ENCODE assay signal across 24 cellular contexts in genomic region chr9:88663766-88664419, GRCh38.
A peak's percentile ranks its signal among the peaks of the same experiment; 100 is the strongest.
DNase-seq lines count a peak whose midpoint lies in the region; ATAC-seq and TF ChIP-seq lines count a peak whose summit lies in the region.
"Had no signal": no experiment of that assay in that cellular context is flagged by ENCODE, and none has a peak within 500 bp of the region (broad histone marks: within the 10 kb centered on the region; RNA-seq: fewer than 3 reads in every experiment).

No MANE protein-coding gene starts in this region.

- no peaks in the 10 kb centered on the region for H3K9me1 ChIP-seq in IMR-90 (ENCODE audit: insufficient read depth, low read length)

- H2BK120ac ChIP-seq in IMR-90 (ENCODE audit: low read depth, low read length), result no peak overlapping the region

- POLR2A ChIA-PET in IMR-90 (lab: Charles Lee; ENCODE audit: unreplicated experiment), result no interaction called here

- TF ChIP-seq CTCF in IMR-90 (conservative IDR thresholded peaks at IDR 0.05; ENCODE audit: low read depth, low read length), result no peak
- TF ChIP-seq CTCF in brain microvascular endothelial cell (IDR thresholded peaks at IDR 0.05; ENCODE audit: low read depth, low read length, missing control alignments), result peak; percentile 12
- no peak for TF ChIP-seq CTCF in fibroblast of the aortic adventitia (IDR thresholded peaks at IDR 0.05; ENCODE audit: insufficient read depth, low read length)

- no peak overlapping the region for H3K23ac ChIP-seq in IMR-90 (ENCODE audit: low read depth, low read length)

- no TSS peak for BruUV-seq in IMR-90 (replicated peaks; lab: Mats Ljungman, UMichigan)

- H3K56ac ChIP-seq in IMR-90 (ENCODE audit: extremely low read depth, insufficient read depth, low read length), result no peak overlapping the region

- no peaks in the 10 kb centered on the region for H4K20me1 ChIP-seq in IMR-90 (ENCODE audit: insufficient read depth, low read length)

- H2AK5ac ChIP-seq in IMR-90 (ENCODE audit: low read depth, low read length), result no peak overlapping the region

- H3K27me3 ChIP-seq in IMR-90 (ENCODE audit: control insufficient read depth, insufficient read depth, low read length) (no peaks in the 10 kb centered on the region; the same call in 1 of the 2 replicates), brain microvascular endothelial cell (replicated peaks) (no peaks in the 10 kb centered on the region), aorta (ENCODE audit: control insufficient read depth in 1 of 2, insufficient read depth in 2 of 2, low read length in 1 of 2) (no peaks in the 10 kb centered on the region)

- H2BK15ac ChIP-seq in IMR-90 (ENCODE audit: low read depth, low read length), result no peak overlapping the region

- H3K4me1 ChIP-seq in IMR-90 (ENCODE audit: control insufficient read depth, insufficient read depth, low read length) (no peaks in the 10 kb centered on the region), aorta (ENCODE audit: control insufficient read depth in 1 of 2, insufficient read depth in 2 of 2, low read length in 2 of 2) (no peaks in the 10 kb centered on the region)

- CTCF ChIA-PET in IMR-90 (lab: Yijun Ruan, JAX), result no interaction called here

- DNase-seq in IMR-90 (peak; percentile 75), brain microvascular endothelial cell (peak; percentile 73), fibroblast of the aortic adventitia (ENCODE audit: low read depth) (peak; percentile 87), aorta (no peak), HK-2 (ENCODE audit: unreplicated experiment) (no peak)
- DNase-seq in activated CD8-positive, alpha-beta memory T cell treated with anti-CD3 and anti-CD28 coated beads, Interleukin-2, amount 50 U/mL, for 48 hours, result no peak
- DNase-seq: ACHN, Calu3, DMS153, DND-41, Karpas-422, MV-4-11, NCI-H1105, NCI-H1436 treated with DMSO at 0.1 percent for 48 hours, NCI-H1930, NCI-H2227 treated with DMSO at 0.1 percent for 48 hours, NCI-H510A, NCI-H69, SHP77 had no signal

- no peak overlapping the region for H4K91ac ChIP-seq in IMR-90 (ENCODE audit: insufficient read depth, low read depth, low read length)

- dilution Hi-C loops in IMR-90 (cut with HindIII; ENCODE audit: low sequenced_read_pairs, unreplicated experiment), result no loop called here

- H2AK9ac ChIP-seq in IMR-90 (replicated peaks; ENCODE audit: low read depth, low read length, poor library complexity), result no peak overlapping the region

- peak overlapping the region; percentile 20; the same call in 1 of the 2 replicates for H3K18ac ChIP-seq in IMR-90 (ENCODE audit: low read depth, low read length)

- in situ Hi-C loops in IMR-90 (cut with MboI; ENCODE audit: low sequenced_read_pairs), result no loop called here
- in situ Hi-C loops in brain microvascular endothelial cell (cut with HindIII; ENCODE audit: low pct_ligation_motif_present, low sequenced_read_pairs), result no loop called here

- no peak overlapping the region for H2AFZ ChIP-seq in IMR-90 (replicated peaks; ENCODE audit: low read length, poor library complexity)

- no peak overlapping the region for H2BK20ac ChIP-seq in IMR-90 (ENCODE audit: low read depth, low read length)

- TF ChIP-seq RAD21 in IMR-90 (IDR thresholded peaks at IDR 0.05; ENCODE audit: low read length), result no peak

- H3K27ac ChIP-seq in IMR-90 (ENCODE audit: insufficient read depth, low read length) (no peak overlapping the region), brain microvascular endothelial cell (peak overlapping the region; percentile 65), aorta (ENCODE audit: low read depth in 1 of 2, low read length in 2 of 2) (no peak overlapping the region)
- H3K27ac ChIP-seq: RWPE1, SK-N-MC had no signal

- peaks cover 3% of the 10 kb centered on the region; the same call in 1 of the 2 replicates for H3K9me3 ChIP-seq in IMR-90 (ENCODE audit: control insufficient read depth, insufficient read depth, low read length)
- H3K9me3 ChIP-seq in aorta (ENCODE audit: control insufficient read depth, low read length), result peaks cover 1% of the 10 kb centered on the region

- no peak overlapping the region for H3K14ac ChIP-seq in IMR-90 (replicated peaks; ENCODE audit: low read depth, low read length)

- ATAC-seq in IMR-90 (ENCODE audit: low read depth), result peak; percentile 27
- ATAC-seq in aorta (ENCODE audit: low FRiP score), result peak; percentile 62
- ATAC-seq in GM18868 (IDR thresholded peaks at IDR 0.05; ENCODE audit: unreplicated experiment), result no peak
- ATAC-seq: HCT116, Panc1 had no signal

- intact Hi-C loops in IMR-90 (cut with micrococcal nuclease) (no loop called here), aorta (cut with DNase I) (no loop called here)

- H3K4me2 ChIP-seq in IMR-90 (ENCODE audit: low read depth, low read length), result no peak overlapping the region

- H3K36me3 ChIP-seq in IMR-90 (ENCODE audit: control insufficient read depth, insufficient read depth, low read length) (no peaks in the 10 kb centered on the region), brain microvascular endothelial cell (replicated peaks) (no peaks in the 10 kb centered on the region), aorta (ENCODE audit: control insufficient read depth in 1 of 2, insufficient read depth in 2 of 2, low read length in 1 of 2) (no peaks in the 10 kb centered on the region)

- no peak overlapping the region for H3K4ac ChIP-seq in IMR-90 (ENCODE audit: low read depth, low read length)

- TF ChIP-seq POLR2A in IMR-90 (IDR thresholded peaks at IDR 0.05; ENCODE audit: low read depth, low read length), result no peak

- no peak overlapping the region for H4K5ac ChIP-seq in IMR-90 (ENCODE audit: low read depth, low read length)

- WGBS in IMR-90 (ENCODE audit: extremely low coverage in 2 of 2, insufficient read length in 1 of 2), 2 experiments, result no CpG with 5 or more reads among the region's 4 CpGs
- 60 to 65% methylated on average over 4 of the region's 4 CpGs for WGBS in aorta, 2 donors

- H3K9ac ChIP-seq in IMR-90 (ENCODE audit: low read depth, low read length), result no peak overlapping the region

- H3K79me1 ChIP-seq in IMR-90 (ENCODE audit: low read depth in 1 of 2, low read length in 2 of 2), result no peaks in the 10 kb centered on the region

- no peak overlapping the region for H2BK5ac ChIP-seq in IMR-90 (ENCODE audit: low read depth, low read length, poor library complexity, severe bottlenecking)

- no peak overlapping the region for H4K8ac ChIP-seq in IMR-90 (ENCODE audit: low read depth in 2 of 2, low read length in 2 of 2)

- H3K4me3 ChIP-seq in IMR-90 (ENCODE audit: insufficient read depth, low read depth, low read length) (no peak overlapping the region), brain microvascular endothelial cell (ENCODE audit: low read depth, low read length) (no peak overlapping the region), fibroblast of the aortic adventitia (ENCODE audit: low read depth, low read length) (no peak overlapping the region), aorta (ENCODE audit: low read length in 2 of 2) (no peak overlapping the region)
- H3K4me3 ChIP-seq: SK-N-MC had no signal

TF ChIP-seq in IMR-90, 13 proteins besides CTCF, POLR2A, EP300 and RAD21:
- TF ChIP-seq CEBPB (IDR thresholded peaks at IDR 0.05; ENCODE audit: low read depth, low read length) (peak; percentile 69; the same call in 1 of the 2 replicates), USF2 (IDR thresholded peaks at IDR 0.05; ENCODE audit: low read depth, low read length) (no peak), CHD1 (IDR thresholded peaks at IDR 0.05; ENCODE audit: low read depth, low read length) (no peak), NFE2L2 (IDR thresholded peaks at IDR 0.05; ENCODE audit: low read depth, low read length) (peak; percentile 52)
TF ChIP-seq in IMR-90: peak in this region for 2.

Comparison
In these comparisons a context has a peak if more than half of its experiments do, and no peak if none do; other contexts are left out.
1. DNase-seq: peak in IMR-90 (single experiment), brain microvascular endothelial cell (single experiment) and fibroblast of the aortic adventitia (single experiment); none in aorta (0 of 2), HK-2 (single experiment) and activated CD8-positive, alpha-beta memory T cell treated with anti-CD3 and anti-CD28 coated beads, Interleukin-2, amount 50 U/mL, for 48 hours (single experiment).